ENCODE assay signal across 8 cellular contexts in genomic region chr16:57091990-57092785, GRCh38. TPM values are rescaled to one million over a fixed set of nuclear protein-coding genes. Genes with fewer than 3 reads are reported as not detected.
A peak's percentile ranks its signal among the peaks of the same experiment; 100 is the strongest.
DNase-seq lines count a peak whose midpoint lies in the region; ATAC-seq and TF ChIP-seq lines count a peak whose summit lies in the region.

TSS of gene CPNE2 (plus strand) at chr16:57092583. CDS start at chr16:57110743, 18,160 bp downstream.

- H3K27me3 ChIP-seq in muscle layer of duodenum (ENCODE audit: low read depth, low read length) (no peaks in the 10 kb centered on the region), thymus (ENCODE audit: control insufficient read depth, insufficient read depth) (peaks cover 32% of the 10 kb centered on the region)

- in situ Hi-C loops in Caki2 (cut with HindIII; ENCODE audit: low pct_unique_long_range_greater_than_20kb, low sequenced_read_pairs), result no loop called here

- peak within 1 kb of the TSS; percentile 84 for H3K4me3 Mint-ChIP-seq in activated T-helper 1 cell treated with anti-CD3 and anti-CD28 coated beads, Interleukin-12 subunit alpha, Interleukin-12 subunit beta, Interleukin-2, Interleukin-4 antibody, amounts not matched to agents 30 ng/mL and 10 ng/mL and 1 ng/mL, durations not matched to agents 14 hours and 24 hours and 36 hours

- H3K27ac ChIP-seq in muscle layer of duodenum (ENCODE audit: low read length), result no peak within 1 kb of the TSS
- H3K27ac ChIP-seq in thymus (ENCODE audit: low read depth), result peak within 1 kb of the TSS; percentile 21

- TF ChIP-seq CTCF in fibroblast of pulmonary artery (IDR thresholded peaks at IDR 0.05; ENCODE audit: low read length, missing control alignments), result no peak

- H3K4me3 ChIP-seq in fibroblast of pulmonary artery (replicated peaks; ENCODE audit: low read depth, low read length) (peak within 1 kb of the TSS; percentile 64), muscle layer of duodenum (ENCODE audit: low read depth in 1 of 2, low read length in 2 of 2) (peak within 1 kb of the TSS; percentile 60 to 66), thymus (ENCODE audit: low read length) (peak within 1 kb of the TSS; percentile 71)

- ATAC-seq in GM21526 (IDR thresholded peaks at IDR 0.05; ENCODE audit: low FRiP score, unreplicated experiment), result peak; percentile 38
- ATAC-seq in HG03108 (IDR thresholded peaks at IDR 0.05; ENCODE audit: unreplicated experiment), result no peak

- peak; percentile 65 for DNase-seq in Caki2 (ENCODE audit: low read depth)
- DNase-seq in NCI-H1105 treated with DMSO at 0.1 percent for 48 hours (lab: John Stamatoyannopoulos, UW), result peak; percentile 12
- DNase-seq in activated T-helper 1 cell treated with anti-CD3 and anti-CD28 coated beads, Interleukin-12 subunit alpha, Interleukin-12 subunit beta, Interleukin-2, Interleukin-4 antibody, amounts not matched to agents 30 ng/mL and 10 ng/mL and 1 ng/mL, durations not matched to agents 14 hours and 24 hours and 36 hours (ENCODE audit: low spot score), result peak; percentile 34
- peak; percentile 42 for DNase-seq in fibroblast of pulmonary artery (ENCODE audit: low read depth)

- H3K9me3 ChIP-seq in muscle layer of duodenum (ENCODE audit: control insufficient read depth in 1 of 2, low read length in 2 of 2) (no peaks in the 10 kb centered on the region), thymus (ENCODE audit: control insufficient read depth) (no peaks in the 10 kb centered on the region)

- intact Hi-C loops in activated T-helper 1 cell treated with anti-CD3 and anti-CD28 coated beads, Interleukin-12 subunit alpha, Interleukin-12 subunit beta, Interleukin-2, Interleukin-4 antibody, amounts not matched to agents 30 ng/mL and 10 ng/mL and 1 ng/mL, durations not matched to agents 14 hours and 24 hours and 36 hours (cut with micrococcal nuclease), result loop anchor here (5.0 kb wide), 1 partner anchor 95 kb away; the partner anchor contains the start of genes PSME3IP1 and RSPRY1

- H3K4me1 Mint-ChIP-seq in activated T-helper 1 cell treated with anti-CD3 and anti-CD28 coated beads, Interleukin-12 subunit alpha, Interleukin-12 subunit beta, Interleukin-2, Interleukin-4 antibody, amounts not matched to agents 30 ng/mL and 10 ng/mL and 1 ng/mL, durations not matched to agents 14 hours and 24 hours and 36 hours (ENCODE audit: low read depth), result peaks cover 7% of the 10 kb centered on the region

- H3K9me3 Mint-ChIP-seq in activated T-helper 1 cell treated with anti-CD3 and anti-CD28 coated beads, Interleukin-12 subunit alpha, Interleukin-12 subunit beta, Interleukin-2, Interleukin-4 antibody, amounts not matched to agents 30 ng/mL and 10 ng/mL and 1 ng/mL, durations not matched to agents 14 hours and 24 hours and 36 hours, result no peaks in the 10 kb centered on the region

- WGBS in thymus, result under 1% methylated on average over 99 of the region's 99 CpGs

- H3K4me1 ChIP-seq in muscle layer of duodenum (ENCODE audit: control insufficient read depth in 1 of 2, insufficient read depth in 2 of 2, low read length in 2 of 2) (peaks cover 20 to 26% of the 10 kb centered on the region in 2 donors), thymus (ENCODE audit: control insufficient read depth, insufficient read depth, low read length) (no peaks in the 10 kb centered on the region)

- H3K36me3 ChIP-seq in muscle layer of duodenum (ENCODE audit: control insufficient read depth in 1 of 2, insufficient read depth in 2 of 2, low read length in 2 of 2) (no peaks in the 10 kb centered on the region), thymus (ENCODE audit: control insufficient read depth, insufficient read depth) (no peaks in the 10 kb centered on the region)

- H3K27me3 Mint-ChIP-seq in activated T-helper 1 cell treated with anti-CD3 and anti-CD28 coated beads, Interleukin-12 subunit alpha, Interleukin-12 subunit beta, Interleukin-2, Interleukin-4 antibody, amounts not matched to agents 30 ng/mL and 10 ng/mL and 1 ng/mL, durations not matched to agents 14 hours and 24 hours and 36 hours (ENCODE audit: insufficient read depth), result peaks cover 22% of the 10 kb centered on the region

- peak within 1 kb of the TSS; percentile 75 for H3K27ac Mint-ChIP-seq in activated T-helper 1 cell treated with anti-CD3 and anti-CD28 coated beads, Interleukin-12 subunit alpha, Interleukin-12 subunit beta, Interleukin-2, Interleukin-4 antibody, amounts not matched to agents 30 ng/mL and 10 ng/mL and 1 ng/mL, durations not matched to agents 14 hours and 24 hours and 36 hours

- no peaks in the 10 kb centered on the region for H3K36me3 Mint-ChIP-seq in activated T-helper 1 cell treated with anti-CD3 and anti-CD28 coated beads, Interleukin-12 subunit alpha, Interleukin-12 subunit beta, Interleukin-2, Interleukin-4 antibody, amounts not matched to agents 30 ng/mL and 10 ng/mL and 1 ng/mL, durations not matched to agents 14 hours and 24 hours and 36 hours (ENCODE audit: low read depth)

RNA-seq across cellular contexts. Expression of gene CPNE2, which starts in this region (rescaled TPM):
- 33.5 and 34.6 TPM in 2 replicates for total RNA-seq in Caki2 (2014; rRNA removed; shearing (Covaris generic); ENCODE audit: low replicate concordance)
- 3.7 and 4.6 TPM in 2 replicates for total RNA-seq in activated T-helper 1 cell treated with anti-CD3 and anti-CD28 coated beads, Interleukin-12 subunit alpha, Interleukin-12 subunit beta, Interleukin-2, Interleukin-4 antibody, amounts not matched to agents 30 ng/mL and 10 ng/mL and 1 ng/mL, durations not matched to agents 14 hours and 24 hours and 36 hours
- 27.5 TPM for polyA plus RNA-seq in thymus

Comparison
In these comparisons a context has a peak if more than half of its experiments do, and no peak if none do; other contexts are left out.
1. DNase-seq: peak in every context shown above with its lines; median percentile 65 in Caki2; 42 in fibroblast of pulmonary artery; 34 in activated T-helper 1 cell treated with anti-CD3 and anti-CD28 coated beads, Interleukin-12 subunit alpha, Interleukin-12 subunit beta, Interleukin-2, Interleukin-4 antibody, amounts not matched to agents 30 ng/mL and 10 ng/mL and 1 ng/mL, durations not matched to agents 14 hours and 24 hours and 36 hours; 12 in NCI-H1105 treated with DMSO at 0.1 percent for 48 hours.